Comparison of ENCODE assay signal across 17 cellular contexts in genomic region chr11:4699697-4700435, GRCh38. TPM values are rescaled to one million over a fixed set of nuclear protein-coding genes. Genes with fewer than 3 reads are reported as not detected.
DNase-seq lines count a peak whose midpoint lies in the region; ATAC-seq, FAIRE-seq and TF ChIP-seq lines count a peak whose summit lies in the region.
"Had no signal": no experiment of that assay in that cellular context is flagged by ENCODE, and none has a peak within 500 bp of the region (broad histone marks: within the 10 kb centered on the region; RNA-seq: fewer than 3 reads in every experiment).

No MANE protein-coding gene starts in this region.

- ATAC-seq in HG02588 (IDR thresholded peaks at IDR 0.05; ENCODE audit: unreplicated experiment) = peak; percentile 84
- ATAC-seq in HG03280 (IDR thresholded peaks at IDR 0.05; ENCODE audit: unreplicated experiment) = peak; percentile 87
- no peak for ATAC-seq in body of pancreas
- ATAC-seq: activated CD4-positive, CD25-positive, alpha-beta regulatory T cell treated with anti-CD3 and anti-CD28 coated beads, Interleukin-2, amount 50 U/mL, for 24 hours; gastroesophageal sphincter; HCT116; left lung had no signal

- H4K20me1 ChIP-seq in GM23248 (ENCODE audit: insufficient read depth) = no peaks in the 10 kb centered on the region

- no peaks in the 10 kb centered on the region for H3K9me2 ChIP-seq in GM23248 (ENCODE audit: insufficient read depth)

- H3K4me3 ChIP-seq in GM23248 = no peak overlapping the region
- no peak overlapping the region for H3K4me3 ChIP-seq in body of pancreas
- H3K4me3 ChIP-seq: gastroesophageal sphincter, left lung, SJSA1 had no signal

- H3K79me2 ChIP-seq in GM23248 (ENCODE audit: insufficient read depth) = no peaks in the 10 kb centered on the region

- H3K27me3 ChIP-seq in GM23248 (replicated peaks; ENCODE audit: insufficient read depth) = no peaks in the 10 kb centered on the region
- no peaks in the 10 kb centered on the region for H3K27me3 ChIP-seq in body of pancreas
- H3K27me3 ChIP-seq: gastroesophageal sphincter, SJSA1 had no signal

- H3K9me3 ChIP-seq in GM23248 (ENCODE audit: low read depth) = no peaks in the 10 kb centered on the region
- no peaks in the 10 kb centered on the region for H3K9me3 ChIP-seq in body of pancreas
- H3K9me3 ChIP-seq: gastroesophageal sphincter, left lung, SJSA1 had no signal

- H3K9ac ChIP-seq in GM23248 = no peak overlapping the region

- no peak for TF ChIP-seq POLR2A in body of pancreas (IDR thresholded peaks at IDR 0.05)

- FAIRE-seq in GM19239 (lab: Jason Lieb, UNC) = peak; percentile 81

- peak; percentile 10 for DNase-seq in GM10266 (ENCODE audit: extremely low spot score)
- DNase-seq in GM19239 (ENCODE audit: insufficient read length, low spot score) = peak; percentile 10
- no peak for DNase-seq in dermis blood vessel endothelial cell
- no peak for DNase-seq in GM23248
- no peak for DNase-seq in HPDE6-E6E7 (ENCODE audit: extremely low spot score)
- no peak for DNase-seq in body of pancreas
- DNase-seq: activated naive CD4-positive, alpha-beta T cell; left lung; NCI-H526 treated with DMSO at 0.1 percent for 48 hours; stimulated activated CD4-positive, alpha-beta T cell treated with anti-CD3 and anti-CD28 coated beads, Interleukin-2, amount 100 ng/mL, for 24 hours had no signal

- no peak overlapping the region for H2AFZ ChIP-seq in GM23248

- intact Hi-C loops in body of pancreas (cut with DNase I) = no loop called here

- H3K4me1 ChIP-seq in GM23248 (ENCODE audit: insufficient read depth) = no peaks in the 10 kb centered on the region
- H3K4me1 ChIP-seq in body of pancreas = peaks cover 14% of the 10 kb centered on the region
- H3K4me1 ChIP-seq: left lung had no signal

- 33 to 40% methylated on average over 3 of the region's 3 CpGs for WGBS in GM23248 (ENCODE audit: low coverage in 1 of 2, low lambda C conversion rate in 2 of 2, missing lambda C conversion rate in 2 of 2), 2 experiments
- WGBS in body of pancreas, 2 donors = 90 to 93% methylated on average over 3 of the region's 3 CpGs

- TF ChIP-seq CTCF in GM10266 (IDR thresholded peaks at IDR 0.05; ENCODE audit: control insufficient read depth, insufficient read depth, low read depth, missing control alignments) (no peak), body of pancreas (IDR thresholded peaks at IDR 0.05) (no peak)

- no peaks in the 10 kb centered on the region for H3K36me3 ChIP-seq in GM23248 (ENCODE audit: low read depth)
- no peaks in the 10 kb centered on the region for H3K36me3 ChIP-seq in body of pancreas (replicated peaks in 1 of 2; ENCODE audit: insufficient read depth in 1 of 2, low read depth in 2 of 2)
- H3K36me3 ChIP-seq: gastroesophageal sphincter, left lung, SJSA1 had no signal

- H3K27ac ChIP-seq in GM23248 (no peak overlapping the region), body of pancreas (no peak overlapping the region)
- H3K27ac ChIP-seq: gastroesophageal sphincter, left lung, SJSA1 had no signal

- in situ Hi-C loops in GM23248 (cut with MboI) = no loop called here

- no peak overlapping the region for H3K4me2 ChIP-seq in GM23248 (ENCODE audit: unreplicated experiment)

- H3F3A ChIP-seq in GM23248 (ENCODE audit: insufficient read depth) = no peaks in the 10 kb centered on the region

RNA-seq across cellular contexts. Expression of gene OR51E2, which starts 2.2 kb away (rescaled TPM):
- not detected in 2 replicates for total RNA-seq in dermis blood vessel endothelial cell
- not detected in 2 replicates for total RNA-seq in GM23248 (2014; rRNA removed; shearing (Covaris generic))
- not detected in 2 replicates for polyA plus RNA-seq in GM23248 (2016; fragmentation: Nextera tagmentation; extraction: Ambion mirVana)
- total RNA-seq in body of pancreas = not detected
- total RNA-seq: Daoy, left lung had no signal

RNA-seq across cellular contexts. Expression of gene MMP26, which starts 4.7 kb away (rescaled TPM):
- total RNA-seq in dermis blood vessel endothelial cell (not detected in 2 replicates), body of pancreas (not detected)
- total RNA-seq in GM23248 (2014; rRNA removed; shearing (Covaris generic)) = not detected in 2 replicates
- not detected in 2 replicates for polyA plus RNA-seq in GM23248 (2016; fragmentation: Nextera tagmentation; extraction: Ambion mirVana)
- total RNA-seq: Daoy, gastroesophageal sphincter, left lung, SJSA1 had no signal

RNA-seq across cellular contexts. Expression of gene OR51E1, which starts 56.1 kb away (rescaled TPM):
- not detected in 2 replicates for total RNA-seq in dermis blood vessel endothelial cell
- not detected in 2 replicates for total RNA-seq in GM23248 (2014; rRNA removed; shearing (Covaris generic))
- not detected in 2 replicates for polyA plus RNA-seq in GM23248 (2016; fragmentation: Nextera tagmentation; extraction: Ambion mirVana)
- not detected for total RNA-seq in body of pancreas
- total RNA-seq: Daoy, left lung had no signal

Comparison
In these comparisons a context has a peak if more than half of its experiments do, and no peak if none do; other contexts are left out.
1. DNase-seq: peak in GM10266 (single experiment) and GM19239 (single experiment); none in dermis blood vessel endothelial cell (single experiment), GM23248 (single experiment), HPDE6-E6E7 (single experiment) and body of pancreas (0 of 4).